In genomic region chr4:140609548-140610425, GRCh38 we compare ENCODE assay signal across 9 cellular contexts. TPM values are rescaled to one million over a fixed set of nuclear protein-coding genes. Genes with fewer than 3 reads are reported as not detected.
DNase-seq lines count a peak whose midpoint lies in the region; ATAC-seq, FAIRE-seq and TF ChIP-seq lines count a peak whose summit lies in the region.
"Had no signal": no experiment of that assay in that cellular context is flagged by ENCODE, and none has a peak within 500 bp of the region (broad histone marks: within the 10 kb centered on the region; RNA-seq: fewer than 3 reads in every experiment).

No MANE protein-coding gene starts in this region.

- no peaks in the 10 kb centered on the region for H3K4me1 ChIP-seq in testis

- peak; percentile 16 for DNase-seq in COLO668 (lab: John Stamatoyannopoulos, UW; ENCODE audit: unreplicated experiment)
- DNase-seq in GM19239 (ENCODE audit: insufficient read length, low spot score), result peak; percentile 23
- peak; percentile 76 for DNase-seq in NCI-H2227 (lab: John Stamatoyannopoulos, UW; ENCODE audit: unreplicated experiment)
- DNase-seq in astrocyte of the hippocampus (ENCODE audit: low read depth, low spot score), result peak; percentile 77
- peak; percentile 50 for DNase-seq in iris pigment epithelial cell (ENCODE audit: low read depth)
- no peak for DNase-seq in testis
- DNase-seq in activated CD8-positive, alpha-beta memory T cell treated with anti-CD3 and anti-CD28 coated beads, Interleukin-2, amount 50 U/mL, for 4 hours, result no peak

- no peak overlapping the region for H3K27ac ChIP-seq in testis

- TF ChIP-seq POLR2A in testis (IDR thresholded peaks at IDR 0.05), result no peak

- ATAC-seq in HG03354 (IDR thresholded peaks at IDR 0.05; ENCODE audit: poor library complexity, severe bottlenecking, unreplicated experiment), result peak; percentile 93

- intact Hi-C loops in testis (cut with DNase I; ENCODE audit: low total_unique reads), result no loop called here

- 55 to 57% methylated on average over 6 of the region's 6 CpGs for WGBS in testis, 2 donors

- H3K36me3 ChIP-seq in testis (ENCODE audit: low read depth, missing control alignments), result no peaks in the 10 kb centered on the region

- peak; percentile 64 for FAIRE-seq in GM19239 (lab: Jason Lieb, UNC)

- H3K27me3 ChIP-seq in testis, result no peaks in the 10 kb centered on the region

- no peak overlapping the region for H3K4me3 ChIP-seq in testis

- peak; percentile 24 to 58 (median 45) for TF ChIP-seq CTCF in testis (IDR thresholded peaks at IDR 0.05)

- no peaks in the 10 kb centered on the region for H3K9me3 ChIP-seq in testis

RNA-seq across cellular contexts. Expression of gene UCP1, which starts 41.0 kb away (rescaled TPM):
- under 1 TPM in 1 of 2 donors, not detected in 1; 0.79 TPM for total RNA-seq in testis
- polyA plus RNA-seq in testis (ENCODE audit: insufficient read depth, low read depth, low replicate concordance), result not detected
- total RNA-seq: mononuclear cell had no signal

Comparison
In these comparisons a context has a peak if more than half of its experiments do, and no peak if none do; other contexts are left out.
1. DNase-seq: peak in COLO668 (single experiment), GM19239 (single experiment), NCI-H2227 (single experiment), astrocyte of the hippocampus (single experiment) and iris pigment epithelial cell (single experiment); none in testis (single experiment) and activated CD8-positive, alpha-beta memory T cell treated with anti-CD3 and anti-CD28 coated beads, Interleukin-2, amount 50 U/mL, for 4 hours (single experiment).